Comparison of ENCODE assay signal across 8 cellular contexts in the genomic region with DNA sequence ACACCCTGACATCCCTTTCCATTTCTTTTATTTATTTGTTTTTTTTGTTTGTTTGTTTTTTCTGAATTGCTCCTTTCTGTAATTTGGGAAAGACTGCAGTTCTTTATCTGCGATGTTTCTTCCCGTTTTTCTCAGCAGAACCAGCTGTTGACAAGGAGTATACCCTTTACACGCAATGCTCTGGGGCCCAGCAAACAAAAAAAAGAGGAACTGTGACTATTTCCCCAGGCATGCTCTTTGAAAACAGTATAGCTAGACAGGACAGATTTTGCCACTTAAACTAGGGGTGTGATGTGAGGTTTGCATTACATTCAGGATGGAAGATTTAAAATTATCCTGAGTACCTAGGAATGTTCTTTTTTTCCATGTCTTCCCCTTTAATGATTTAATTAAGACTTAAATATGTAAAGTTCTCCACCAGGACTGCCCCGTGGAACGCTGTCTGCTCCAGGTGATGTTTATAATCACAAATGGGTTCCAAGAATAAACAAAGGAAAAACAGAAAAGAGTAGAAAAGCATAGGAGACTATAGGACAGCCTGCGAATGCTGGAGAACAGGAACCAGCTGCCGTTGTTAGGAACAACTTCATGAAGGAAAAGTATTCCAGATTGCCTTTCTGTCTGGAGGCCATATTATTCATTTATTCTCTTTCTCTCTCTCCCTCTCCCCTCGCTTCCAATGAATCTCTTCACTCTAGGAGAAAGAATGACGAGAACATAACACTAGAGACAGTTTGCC. TPM values are rescaled to one million over a fixed set of nuclear protein-coding genes. Genes with fewer than 3 reads are reported as not detected.
DNase-seq lines count a peak whose midpoint lies in the region; ATAC-seq and TF ChIP-seq lines count a peak whose summit lies in the region.

No MANE protein-coding gene starts in this region.

- H3K9me3 Mint-ChIP-seq in HFFc6 = no peaks in the 10 kb centered on the region

- peaks cover 56% of the 10 kb centered on the region for H3K4me1 Mint-ChIP-seq in HFFc6 (ENCODE audit: low read depth)

- H3K9ac ChIP-seq in Karpas-422 (ENCODE audit: low read length) = no peak overlapping the region

- no peak overlapping the region for H3K4me3 ChIP-seq in Peyer's patch
- no peak overlapping the region for H3K4me3 ChIP-seq in heart left ventricle
- no peak overlapping the region for H3K4me3 ChIP-seq in testis
- no peak overlapping the region for H3K4me3 ChIP-seq in tibial artery
- H3K4me3 ChIP-seq in Karpas-422 (ENCODE audit: low read length) = no peak overlapping the region

- no peak for TF ChIP-seq POLR2A in Peyer's patch (IDR thresholded peaks at IDR 0.05)
- TF ChIP-seq POLR2A in heart left ventricle (IDR thresholded peaks at IDR 0.05) = no peak
- TF ChIP-seq POLR2A in testis (IDR thresholded peaks at IDR 0.05) = no peak

- peaks cover 82% of the 10 kb centered on the region for H3K36me3 Mint-ChIP-seq in HFFc6 (ENCODE audit: low read depth)

- no peaks in the 10 kb centered on the region for H3K79me2 ChIP-seq in Karpas-422 (ENCODE audit: low read length)

- peak overlapping the region; percentile 45 to 70 (median 50) for H3K27ac ChIP-seq in Peyer's patch
- H3K27ac ChIP-seq in heart left ventricle = peak overlapping the region in 10 of 12 donors; percentile 14 to 85 (median 38)
- no peak overlapping the region for H3K27ac ChIP-seq in testis
- peak overlapping the region in 1 of 2 donors; percentile 23 for H3K27ac ChIP-seq in tibial artery
- H3K27ac ChIP-seq in Karpas-422 (ENCODE audit: low read length) = no peak overlapping the region

- peaks cover 0 to 90% (median 0%) of the 10 kb centered on the region in 3 donors for H3K36me3 ChIP-seq in Peyer's patch
- peaks cover 0 to 98% (median 97%) of the 10 kb centered on the region in 9 donors for H3K36me3 ChIP-seq in heart left ventricle
- no peaks in the 10 kb centered on the region for H3K36me3 ChIP-seq in testis (ENCODE audit: low read depth, missing control alignments)
- H3K36me3 ChIP-seq in tibial artery = peaks cover 88 to 94% (median 94%) of the 10 kb centered on the region in 3 donors
- H3K36me3 ChIP-seq in Karpas-422 (ENCODE audit: insufficient read depth, low read length) = no peaks in the 10 kb centered on the region

- no peaks in the 10 kb centered on the region for H4K20me1 ChIP-seq in Karpas-422 (ENCODE audit: insufficient read depth, low read depth, low read length)

- ATAC-seq in GM18499 (IDR thresholded peaks at IDR 0.05; ENCODE audit: insufficient read depth, unreplicated experiment) (peak; percentile 42), heart left ventricle (peak in 3 of 4 donors; percentile 40 to 63 (median 62)), HG02763 (IDR thresholded peaks at IDR 0.05; ENCODE audit: unreplicated experiment) (no peak)

- H3K9me3 ChIP-seq in Peyer's patch (no peaks in the 10 kb centered on the region), heart left ventricle (no peaks in the 10 kb centered on the region), testis (no peaks in the 10 kb centered on the region), tibial artery (no peaks in the 10 kb centered on the region), Karpas-422 (ENCODE audit: low read length) (no peaks in the 10 kb centered on the region)

- peak overlapping the region; percentile 74 for H3K27ac Mint-ChIP-seq in HFFc6

- H3K4me1 ChIP-seq in Peyer's patch (peaks cover 0 to 48% (median 35%) of the 10 kb centered on the region in 4 donors), heart left ventricle (peaks cover 0 to 97% (median 34%) of the 10 kb centered on the region in 12 donors), testis (no peaks in the 10 kb centered on the region), tibial artery (peaks cover 0 to 41% (median 10%) of the 10 kb centered on the region in 4 donors), Karpas-422 (ENCODE audit: low read length) (no peaks in the 10 kb centered on the region)

- H3K27me3 ChIP-seq in Peyer's patch (no peaks in the 10 kb centered on the region), heart left ventricle (no peaks in the 10 kb centered on the region), testis (no peaks in the 10 kb centered on the region), tibial artery (no peaks in the 10 kb centered on the region), Karpas-422 (ENCODE audit: low read length) (no peaks in the 10 kb centered on the region)

- H2AFZ ChIP-seq in Karpas-422 (ENCODE audit: low read length) = no peak overlapping the region

- WGBS in heart left ventricle, 4 donors = 67 to 69% (median 69%) methylated on average over 9 of the region's 9 CpGs
- WGBS in testis, 2 donors = 74 to 76% methylated on average over 9 of the region's 9 CpGs

- H3K9me2 ChIP-seq in Karpas-422 (replicated peaks; ENCODE audit: insufficient read depth, low read length) = no peaks in the 10 kb centered on the region

- no peaks in the 10 kb centered on the region; the same call in 1 of the 2 replicates for H3K27me3 Mint-ChIP-seq in HFFc6 (ENCODE audit: insufficient read depth)

- H3K4me3 Mint-ChIP-seq in HFFc6 = peak overlapping the region; percentile 21; the same call in 1 of the 2 replicates

- no peak overlapping the region for H3K4me2 ChIP-seq in Karpas-422 (ENCODE audit: low read depth, low read length, poor library complexity, severe bottlenecking)

- no peak for TF ChIP-seq CTCF in HFFc6 (IDR thresholded peaks at IDR 0.05)
- TF ChIP-seq CTCF in Peyer's patch (IDR thresholded peaks at IDR 0.05) = no peak
- no peak for TF ChIP-seq CTCF in heart left ventricle (IDR thresholded peaks at IDR 0.05)
- TF ChIP-seq CTCF in testis (IDR thresholded peaks at IDR 0.05) = no peak
- no peak for TF ChIP-seq CTCF in tibial artery (IDR thresholded peaks at IDR 0.05)

- peak; percentile 49 for DNase-seq in HFFc6
- no peak for DNase-seq in Peyer's patch
- DNase-seq in heart left ventricle = no peak
- DNase-seq in testis = no peak
- DNase-seq in tibial artery = no peak
- no peak for DNase-seq in Karpas-422

- intact Hi-C loops in heart left ventricle (cut with DNase I) (no loop called here), testis (cut with DNase I; ENCODE audit: low total_unique reads) (no loop called here), tibial artery (cut with DNase I; ENCODE audit: low total_unique reads) (no loop called here)

RNA-seq across cellular contexts. Expression of a gene that starts 43.3 kb away (rescaled TPM):
- 100 to 1,000 TPM in 4 of 6 experiments, 10 to 100 TPM in 2; 78.5 to 135 (median 118) TPM for total RNA-seq in HFFc6 (2021; fragmentation: NEBNext Ultra II Directional; extraction: Animal tissue kit (Norgen Biotek cat#: 25700))
- 100 to 1,000 TPM in 2 of 4 donors, 10 to 100 TPM in 2; 51.8 to 127 (median 105) TPM for total RNA-seq in Peyer's patch
- total RNA-seq in heart left ventricle = 100 to 1,000 TPM in 7 of 9 donors, 10 to 100 TPM in 2; 82.4 to 217 (median 143) TPM
- 100 to 1,000 TPM in 1 of 2 donors, 10 to 100 TPM in 1; 13.8 to 153 TPM for polyA plus RNA-seq in heart left ventricle
- total RNA-seq in testis = 10 to 100 TPM; 18.7 to 26.1 TPM
- polyA plus RNA-seq in testis (ENCODE audit: insufficient read depth, low read depth, low replicate concordance) = 35.3 TPM
- total RNA-seq in Karpas-422 (2014; rRNA removed; shearing (Covaris generic); ENCODE audit: low replicate concordance) = not detected in 2 replicates

Comparison
In these comparisons a context has a peak if more than half of its experiments do, and no peak if none do; other contexts are left out.
1. H3K27ac ChIP-seq: peak in Peyer's patch (4 of 4) and heart left ventricle (10 of 12); none in testis (0 of 2) and Karpas-422 (single experiment).
2. RNA of a gene that starts 43.3 kb away (total RNA-seq): 82.4 to 217 TPM in heart left ventricle, 78.5 to 135 TPM in HFFc6, 51.8 to 127 TPM in Peyer's patch and 18.7 to 26.1 TPM in testis; not detected in Karpas-422; every median in the first group is over 10 times any median in the second.